1 cellular context compared by ENCODE assay signal in the genomic region with DNA sequence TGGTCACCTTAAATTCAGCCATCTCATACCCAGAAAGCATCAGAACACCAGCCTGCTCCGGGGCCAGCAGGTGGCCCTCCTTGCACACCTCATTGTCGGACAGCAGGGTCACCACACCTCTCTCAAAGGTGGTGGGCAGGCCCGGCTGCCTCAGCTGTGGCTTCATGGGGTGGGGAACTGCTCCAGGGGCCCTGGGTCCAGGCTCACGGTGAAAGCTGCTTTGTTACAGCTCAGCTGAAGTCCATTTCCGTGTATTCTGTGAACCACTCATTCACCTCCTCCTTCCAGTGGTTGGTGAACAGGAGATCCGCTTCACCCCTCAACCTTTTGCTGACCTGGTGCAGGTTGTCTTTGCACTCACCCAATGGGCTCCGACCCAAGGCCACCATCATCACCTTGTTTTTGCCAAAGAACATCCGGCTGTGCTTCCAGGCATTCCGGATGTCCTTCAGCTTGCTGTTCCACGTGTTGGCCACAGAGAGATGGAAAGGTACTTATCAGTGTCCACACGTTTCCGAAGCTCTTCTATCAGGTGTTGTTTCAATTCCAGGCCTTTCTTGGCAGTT.
TF ChIP-seq lines count a peak whose summit lies in the region.

No MANE protein-coding gene starts in this region.

TF ChIP-seq in HepG2, 621 proteins besides CTCF, POLR2A, EP300 and RAD21 (continued from another document and continues in another):
- TF ChIP-seq ZMYM2 (CRISPR knock-in tag; IDR thresholded peaks at IDR 0.05) (peak; percentile 44; the same call in 1 of the 2 replicates), GMEB2 (CRISPR knock-in tag; IDR thresholded peaks at IDR 0.05; ENCODE audit: low read depth) (no peak), ISL2 (CRISPR knock-in tag; IDR thresholded peaks at IDR 0.05) (no peak), JUN (CRISPR knock-in tag; IDR thresholded peaks at IDR 0.05) (no peak), ZSCAN9 (CRISPR knock-in tag; IDR thresholded peaks at IDR 0.05; ENCODE audit: borderline replicate concordance) (peak; percentile 78; the same call in 1 of the 2 replicates), DDIT3 (CRISPR knock-in tag; IDR thresholded peaks at IDR 0.05) (no peak), LRRFIP1 (CRISPR knock-in tag; conservative IDR thresholded peaks at IDR 0.05) (no peak), ADNP (CRISPR knock-in tag; IDR thresholded peaks at IDR 0.05) (no peak), SOX6 (IDR thresholded peaks at IDR 0.05) (no peak), SOX6 (CRISPR knock-in tag; IDR thresholded peaks at IDR 0.05) (peak; percentile 74), BORCS8-MEF2B (CRISPR knock-in tag; IDR thresholded peaks at IDR 0.05) (no peak; the same call in 1 of the 2 replicates), ZBTB25 (CRISPR knock-in tag; IDR thresholded peaks at IDR 0.05) (peak; percentile 46; the same call in 1 of the 2 replicates), ZNF329 (CRISPR knock-in tag; IDR thresholded peaks at IDR 0.05; ENCODE audit: low read depth) (no peak), YY1 (IDR thresholded peaks at IDR 0.05; ENCODE audit: insufficient read depth, insufficient replicate concordance, low read depth, low read length) (peak; percentile 48), CEBPB (IDR thresholded peaks at IDR 0.05; ENCODE audit: borderline replicate concordance, low read depth, low read length) (no peak), FOSL2 (CRISPR knock-in tag; IDR thresholded peaks at IDR 0.05) (peak; percentile 43; the same call in 1 of the 2 replicates), SIN3A (IDR thresholded peaks at IDR 0.05; ENCODE audit: borderline replicate concordance, low read depth, low read length) (0 out of 2 replicates have a peak, but pooled peaks have one; percentile 39), ZBTB43 (CRISPR knock-in tag; conservative IDR thresholded peaks at IDR 0.05) (peak; percentile 82), ASH2L (IDR thresholded peaks at IDR 0.05; ENCODE audit: insufficient read length, low read depth, low read length) (peak; percentile 48), ZNF281 (CRISPR knock-in tag; IDR thresholded peaks at IDR 0.05; ENCODE audit: borderline replicate concordance) (no peak), CCDC6 (CRISPR knock-in tag; IDR thresholded peaks at IDR 0.05) (peak; percentile 44; the same call in 1 of the 2 replicates), SOX5 (CRISPR knock-in tag; IDR thresholded peaks at IDR 0.05; ENCODE audit: borderline replicate concordance) (peak; percentile 60; the same call in 1 of the 2 replicates), KDM5B (CRISPR knock-in tag; IDR thresholded peaks at IDR 0.05; ENCODE audit: borderline replicate concordance) (peak; percentile 67; the same call in 1 of the 2 replicates), ZNF839 (CRISPR knock-in tag; IDR thresholded peaks at IDR 0.05; ENCODE audit: borderline replicate concordance) (no peak), ARID5B (CRISPR knock-in tag; IDR thresholded peaks at IDR 0.05) (peak; percentile 59), WIZ (CRISPR knock-in tag; IDR thresholded peaks at IDR 0.05) (peak; percentile 57; the same call in 1 of the 2 replicates)
- TF ChIP-seq, protein P1, sequence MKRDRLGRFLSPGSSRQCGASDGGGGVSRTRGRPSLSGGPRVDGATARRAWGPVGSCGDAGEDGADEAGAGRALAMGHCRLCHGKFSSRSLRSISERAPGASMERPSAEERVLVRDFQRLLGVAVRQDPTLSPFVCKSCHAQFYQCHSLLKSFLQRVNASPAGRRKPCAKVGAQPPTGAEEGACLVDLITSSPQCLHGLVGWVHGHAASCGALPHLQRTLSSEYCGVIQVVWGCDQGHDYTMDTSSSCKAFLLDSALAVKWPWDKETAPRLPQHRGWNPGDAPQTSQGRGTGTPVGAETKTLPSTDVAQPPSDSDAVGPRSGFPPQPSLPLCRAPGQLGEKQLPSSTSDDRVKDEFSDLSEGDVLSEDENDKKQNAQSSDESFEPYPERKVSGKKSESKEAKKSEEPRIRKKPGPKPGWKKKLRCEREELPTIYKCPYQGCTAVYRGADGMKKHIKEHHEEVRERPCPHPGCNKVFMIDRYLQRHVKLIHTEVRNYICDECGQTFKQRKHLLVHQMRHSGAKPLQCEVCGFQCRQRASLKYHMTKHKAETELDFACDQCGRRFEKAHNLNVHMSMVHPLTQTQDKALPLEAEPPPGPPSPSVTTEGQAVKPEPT (CRISPR knock-in tag; IDR thresholded peaks at IDR 0.05; ENCODE audit: low read depth), result peak; percentile 82
- TF ChIP-seq, protein P2, sequence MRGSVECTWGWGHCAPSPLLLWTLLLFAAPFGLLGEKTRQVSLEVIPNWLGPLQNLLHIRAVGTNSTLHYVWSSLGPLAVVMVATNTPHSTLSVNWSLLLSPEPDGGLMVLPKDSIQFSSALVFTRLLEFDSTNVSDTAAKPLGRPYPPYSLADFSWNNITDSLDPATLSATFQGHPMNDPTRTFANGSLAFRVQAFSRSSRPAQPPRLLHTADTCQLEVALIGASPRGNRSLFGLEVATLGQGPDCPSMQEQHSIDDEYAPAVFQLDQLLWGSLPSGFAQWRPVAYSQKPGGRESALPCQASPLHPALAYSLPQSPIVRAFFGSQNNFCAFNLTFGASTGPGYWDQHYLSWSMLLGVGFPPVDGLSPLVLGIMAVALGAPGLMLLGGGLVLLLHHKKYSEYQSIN (CRISPR knock-in tag; IDR thresholded peaks at IDR 0.05; ENCODE audit: borderline replicate concordance), result no peak
- TF ChIP-seq, protein P3, sequence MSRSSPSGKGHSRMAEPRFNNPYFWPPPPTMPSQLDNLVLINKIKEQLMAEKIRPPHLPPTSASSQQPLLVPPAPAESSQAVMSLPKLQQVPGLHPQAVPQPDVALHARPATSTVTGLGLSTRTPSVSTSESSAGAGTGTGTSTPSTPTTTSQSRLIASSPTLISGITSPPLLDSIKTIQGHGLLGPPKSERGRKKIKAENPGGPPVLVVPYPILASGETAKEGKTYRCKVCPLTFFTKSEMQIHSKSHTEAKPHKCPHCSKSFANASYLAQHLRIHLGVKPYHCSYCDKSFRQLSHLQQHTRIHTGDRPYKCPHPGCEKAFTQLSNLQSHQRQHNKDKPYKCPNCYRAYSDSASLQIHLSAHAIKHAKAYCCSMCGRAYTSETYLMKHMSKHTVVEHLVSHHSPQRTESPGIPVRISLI (CRISPR knock-in tag; IDR thresholded peaks at IDR 0.05; ENCODE audit: borderline replicate concordance), result peak; percentile 47; the same call in 1 of the 2 replicates
- TF ChIP-seq, protein P4, sequence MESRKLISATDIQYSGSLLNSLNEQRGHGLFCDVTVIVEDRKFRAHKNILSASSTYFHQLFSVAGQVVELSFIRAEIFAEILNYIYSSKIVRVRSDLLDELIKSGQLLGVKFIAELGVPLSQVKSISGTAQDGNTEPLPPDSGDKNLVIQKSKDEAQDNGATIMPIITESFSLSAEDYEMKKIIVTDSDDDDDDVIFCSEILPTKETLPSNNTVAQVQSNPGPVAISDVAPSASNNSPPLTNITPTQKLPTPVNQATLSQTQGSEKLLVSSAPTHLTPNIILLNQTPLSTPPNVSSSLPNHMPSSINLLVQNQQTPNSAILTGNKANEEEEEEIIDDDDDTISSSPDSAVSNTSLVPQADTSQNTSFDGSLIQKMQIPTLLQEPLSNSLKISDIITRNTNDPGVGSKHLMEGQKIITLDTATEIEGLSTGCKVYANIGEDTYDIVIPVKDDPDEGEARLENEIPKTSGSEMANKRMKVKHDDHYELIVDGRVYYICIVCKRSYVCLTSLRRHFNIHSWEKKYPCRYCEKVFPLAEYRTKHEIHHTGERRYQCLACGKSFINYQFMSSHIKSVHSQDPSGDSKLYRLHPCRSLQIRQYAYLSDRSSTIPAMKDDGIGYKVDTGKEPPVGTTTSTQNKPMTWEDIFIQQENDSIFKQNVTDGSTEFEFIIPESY (CRISPR knock-in tag; IDR thresholded peaks at IDR 0.05), result no peak
